In genomic region chr12:2640709-2641108, GRCh38 we compare ENCODE assay signal across 8 cellular contexts.
DNase-seq lines count a peak whose midpoint lies in the region; ATAC-seq and TF ChIP-seq lines count a peak whose summit lies in the region.

No MANE protein-coding gene starts in this region.

- peaks cover 0 to 31% of the 10 kb centered on the region in 2 donors for H3K36me3 ChIP-seq in gastroesophageal sphincter

- no peaks in the 10 kb centered on the region for H3K9me3 ChIP-seq in gastroesophageal sphincter

- peak; percentile 91 for ATAC-seq in gastroesophageal sphincter
- ATAC-seq in GM18861 (IDR thresholded peaks at IDR 0.05; ENCODE audit: unreplicated experiment), result no peak

- DNase-seq in H4 (ENCODE audit: low spot score), result peak; percentile 95
- peak; percentile 84 to 88 for DNase-seq in SW 1271 (lab: John Stamatoyannopoulos, UW)
- peak; percentile 71 for DNase-seq in retinal pigment epithelial cell (ENCODE audit: low read depth)
- DNase-seq in NCI-H2227 (lab: John Stamatoyannopoulos, UW; ENCODE audit: unreplicated experiment), result no peak
- DNase-seq in COLO668 (lab: John Stamatoyannopoulos, UW; ENCODE audit: unreplicated experiment), result no peak
- DNase-seq in NCI-H748 treated with DMSO at 0.1 percent for 48 hours (lab: John Stamatoyannopoulos, UW), result no peak

- peaks cover 0 to 25% (median 8%) of the 10 kb centered on the region in 3 donors for H3K4me1 ChIP-seq in gastroesophageal sphincter

- TF ChIP-seq CTCF in gastroesophageal sphincter (IDR thresholded peaks at IDR 0.05), result no peak
- TF ChIP-seq CTCF in retinal pigment epithelial cell (conservative IDR thresholded peaks at IDR 0.05; ENCODE audit: low read depth, low read length), result no peak

- TF ChIP-seq EP300 in gastroesophageal sphincter (IDR thresholded peaks at IDR 0.05), result no peak

- H3K4me3 ChIP-seq in gastroesophageal sphincter (no peak overlapping the region), retinal pigment epithelial cell (ENCODE audit: low read length) (no peak overlapping the region)

- no peak for TF ChIP-seq POLR2A in gastroesophageal sphincter (IDR thresholded peaks at IDR 0.05)

- no peaks in the 10 kb centered on the region for H3K27me3 ChIP-seq in gastroesophageal sphincter

- 0% methylated on average over 5 of the region's 6 CpGs; no CpG with 5 or more reads in 1 of the 2 donors for WGBS in gastroesophageal sphincter (ENCODE audit: low coverage in 1 of 2), 2 donors

- peak overlapping the region in 3 of 4 donors; percentile 8 to 60 (median 56) for H3K27ac ChIP-seq in gastroesophageal sphincter

Comparison
In these comparisons a context has a peak if more than half of its experiments do, and no peak if none do; other contexts are left out.
1. DNase-seq: peak in H4 (single experiment), SW 1271 (2 of 2) and retinal pigment epithelial cell (single experiment); none in NCI-H2227 (single experiment), COLO668 (single experiment) and NCI-H748 treated with DMSO at 0.1 percent for 48 hours (single experiment).